Comparison of ENCODE assay signal across 20 cellular contexts in the genomic region with DNA sequence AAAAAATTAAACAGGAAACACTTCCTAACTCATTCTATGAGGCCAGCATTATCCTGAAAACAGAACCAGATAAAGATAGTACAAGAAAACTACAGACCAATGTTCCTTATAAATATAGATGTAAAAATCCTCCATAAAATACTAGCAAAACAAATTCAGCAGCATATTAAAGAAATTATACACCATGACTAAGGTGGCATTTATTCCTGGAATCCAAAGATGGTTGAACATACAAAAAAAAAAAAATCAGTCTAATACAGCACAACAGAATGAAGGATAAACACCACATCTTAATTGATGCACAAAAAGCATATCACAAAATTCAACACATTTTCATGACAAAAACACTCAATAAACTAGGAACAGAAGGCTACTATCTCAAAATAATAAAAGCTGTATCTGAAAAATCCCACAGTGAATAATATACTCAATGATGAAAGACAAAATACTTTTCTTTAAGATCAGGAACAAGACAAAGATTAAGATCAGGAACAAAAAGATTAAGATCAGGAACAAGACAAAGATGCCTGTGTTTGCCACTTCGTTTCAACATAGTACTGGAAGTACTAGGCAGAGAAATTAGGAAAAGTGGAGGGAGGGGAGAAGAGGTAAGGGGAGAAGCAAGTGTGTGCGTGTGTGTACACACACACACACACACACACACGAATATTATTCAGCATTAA.
DNase-seq lines count a peak whose midpoint lies in the region; ATAC-seq and TF ChIP-seq lines count a peak whose summit lies in the region.
"Had no signal": no experiment of that assay in that cellular context is flagged by ENCODE, and none has a peak within 500 bp of the region (broad histone marks: within the 10 kb centered on the region; RNA-seq: fewer than 3 reads in every experiment).

No MANE protein-coding gene starts in this region.

- ATAC-seq in upper lobe of right lung (no peak), GM21360 (IDR thresholded peaks at IDR 0.05; ENCODE audit: unreplicated experiment) (no peak)
- ATAC-seq: A549; effector memory CD8-positive, alpha-beta T cell; left colon had no signal

- TF ChIP-seq CTCF in MCF 10A (IDR thresholded peaks at IDR 0.05; ENCODE audit: unreplicated experiment) (no peak), breast epithelium (IDR thresholded peaks at IDR 0.05) (no peak), upper lobe of right lung (IDR thresholded peaks at IDR 0.05) (no peak)

- POLR2A ChIA-PET in MCF 10A (lab: Yijun Ruan, JAX), result interaction anchor here (0.6 to 1.9 kb wide), 6 partner anchors 9 to 93 kb away, joined by 3 to 8 read pairs (median 4); no protein-coding TSS in a partner anchor

- no peaks in the 10 kb centered on the region for H3K27me3 Mint-ChIP-seq in MCF 10A (ENCODE audit: insufficient read depth, unreplicated experiment)
- H3K27me3 Mint-ChIP-seq: activated naive CD8-positive, alpha-beta T cell treated with anti-CD3 and anti-CD28 coated beads, Interleukin-2, amount 10 ng/mL, durations not matched to agents 7 days and 5 days; activated T-helper 17 cell treated with anti-CD3 and anti-CD28 coated beads, Interleukin-2, amount 50 U/mL, for 72 hours; effector memory CD8-positive, alpha-beta T cell had no signal

- peaks cover 8% of the 10 kb centered on the region for H3K9me3 Mint-ChIP-seq in MCF 10A (ENCODE audit: unreplicated experiment)
- H3K9me3 Mint-ChIP-seq: activated T-helper 17 cell treated with anti-CD3 and anti-CD28 coated beads, Interleukin-2, amount 50 U/mL, for 72 hours; effector memory CD8-positive, alpha-beta T cell had no signal

- H3K36me3 ChIP-seq in breast epithelium (no peaks in the 10 kb centered on the region), adipocyte (ENCODE audit: control insufficient read depth, insufficient read depth, low read length, severe bottlenecking) (peaks cover 45% of the 10 kb centered on the region), upper lobe of right lung (peaks cover 16% of the 10 kb centered on the region)

- H3K27me3 ChIP-seq in breast epithelium (no peaks in the 10 kb centered on the region), adipocyte (replicated peaks; ENCODE audit: control insufficient read depth, insufficient read depth, low read length) (no peaks in the 10 kb centered on the region), upper lobe of right lung (no peaks in the 10 kb centered on the region)

- DNase-seq in MCF 10A (ENCODE audit: unreplicated experiment) (no peak), breast epithelium (ENCODE audit: low spot score in 2 of 2) (no peak), adipocyte (ENCODE audit: low read depth) (peak; percentile 31), fibroblast of peridontal ligament (ENCODE audit: extremely low read depth) (peak; percentile 6), MV-4-11 (lab: John Stamatoyannopoulos, UW) (no peak), upper lobe of right lung (no peak), Ammon's horn (ENCODE audit: low spot score) (no peak)
- DNase-seq: activated CD4-positive, CD25-positive, alpha-beta regulatory T cell; activated naive CD8-positive, alpha-beta T cell treated with anti-CD3 and anti-CD28 coated beads, Interleukin-2, amount 10 ng/mL, durations not matched to agents 7 days and 5 days; central memory CD4-positive, alpha-beta T cell; effector memory CD8-positive, alpha-beta T cell; left colon; midbrain; NCI-H1930; Right ventricle myocardium superior; stimulated activated CD4-positive, alpha-beta T cell treated with anti-CD3 and anti-CD28 coated beads, Interleukin-12 subunit alpha, Interleukin-12 subunit beta, amount 100 ng/mL, for 4 hours had no signal

- peak overlapping the region; percentile 48 for H3K4me3 Mint-ChIP-seq in MCF 10A (ENCODE audit: unreplicated experiment)
- H3K4me3 Mint-ChIP-seq: activated naive CD8-positive, alpha-beta T cell treated with anti-CD3 and anti-CD28 coated beads, Interleukin-2, amount 10 ng/mL, durations not matched to agents 7 days and 5 days; activated T-helper 17 cell treated with anti-CD3 and anti-CD28 coated beads, Interleukin-2, amount 50 U/mL, for 72 hours; effector memory CD8-positive, alpha-beta T cell had no signal

- peak overlapping the region; percentile 90 for H3K27ac Mint-ChIP-seq in MCF 10A (ENCODE audit: low read depth, unreplicated experiment)

- no peak overlapping the region for H3K4me3 ChIP-seq in breast epithelium
- no peak overlapping the region for H3K4me3 ChIP-seq in adipocyte (ENCODE audit: low read length)
- no peak overlapping the region for H3K4me3 ChIP-seq in upper lobe of right lung
- H3K4me3 ChIP-seq: A549 had no signal

- peak overlapping the region in 1 of 2 donors; percentile 27 for H3K27ac ChIP-seq in breast epithelium
- H3K27ac ChIP-seq in upper lobe of right lung, result no peak overlapping the region
- H3K27ac ChIP-seq: A549, C4-2B had no signal

- peaks cover 26% of the 10 kb centered on the region for H3K4me1 Mint-ChIP-seq in MCF 10A (ENCODE audit: insufficient read depth, unreplicated experiment)

- CTCF ChIA-PET in MCF 10A (lab: Yijun Ruan, JAX), result no interaction called here

- H3K36me3 Mint-ChIP-seq in MCF 10A (ENCODE audit: insufficient read depth, unreplicated experiment), result peaks cover 23% of the 10 kb centered on the region

- H3K9me3 ChIP-seq in breast epithelium (no peaks in the 10 kb centered on the region), adipocyte (ENCODE audit: control insufficient read depth, low read length) (peaks cover 10% of the 10 kb centered on the region), upper lobe of right lung (no peaks in the 10 kb centered on the region)
- H3K9me3 ChIP-seq: A549 had no signal

- intact Hi-C loops in MCF 10A (cut with micrococcal nuclease), result no loop called here
- intact Hi-C loops in breast epithelium (cut with DNase I; ENCODE audit: low total_unique reads), result no loop called here
- intact Hi-C loops in upper lobe of right lung (cut with DNase I), result no loop called here

- TF ChIP-seq POLR2A in breast epithelium (IDR thresholded peaks at IDR 0.05), result no peak

- no peaks in the 10 kb centered on the region for H3K4me1 ChIP-seq in breast epithelium
- no peaks in the 10 kb centered on the region for H3K4me1 ChIP-seq in adipocyte (ENCODE audit: control insufficient read depth, insufficient read depth, low read length)
- no peaks in the 10 kb centered on the region for H3K4me1 ChIP-seq in upper lobe of right lung

- BruUV-seq in MCF 10A (replicated peaks; lab: Mats Ljungman, UMichigan), result no TSS peak

- H3K9ac ChIP-seq in adipocyte (ENCODE audit: low read length), result no peak overlapping the region

Comparison
In these comparisons a context has a peak if more than half of its experiments do, and no peak if none do; other contexts are left out.
1. DNase-seq: peak in adipocyte (single experiment) and fibroblast of peridontal ligament (single experiment); none in MCF 10A (single experiment), breast epithelium (0 of 2), MV-4-11 (single experiment), upper lobe of right lung (single experiment) and Ammon's horn (single experiment).